In the genomic region with DNA sequence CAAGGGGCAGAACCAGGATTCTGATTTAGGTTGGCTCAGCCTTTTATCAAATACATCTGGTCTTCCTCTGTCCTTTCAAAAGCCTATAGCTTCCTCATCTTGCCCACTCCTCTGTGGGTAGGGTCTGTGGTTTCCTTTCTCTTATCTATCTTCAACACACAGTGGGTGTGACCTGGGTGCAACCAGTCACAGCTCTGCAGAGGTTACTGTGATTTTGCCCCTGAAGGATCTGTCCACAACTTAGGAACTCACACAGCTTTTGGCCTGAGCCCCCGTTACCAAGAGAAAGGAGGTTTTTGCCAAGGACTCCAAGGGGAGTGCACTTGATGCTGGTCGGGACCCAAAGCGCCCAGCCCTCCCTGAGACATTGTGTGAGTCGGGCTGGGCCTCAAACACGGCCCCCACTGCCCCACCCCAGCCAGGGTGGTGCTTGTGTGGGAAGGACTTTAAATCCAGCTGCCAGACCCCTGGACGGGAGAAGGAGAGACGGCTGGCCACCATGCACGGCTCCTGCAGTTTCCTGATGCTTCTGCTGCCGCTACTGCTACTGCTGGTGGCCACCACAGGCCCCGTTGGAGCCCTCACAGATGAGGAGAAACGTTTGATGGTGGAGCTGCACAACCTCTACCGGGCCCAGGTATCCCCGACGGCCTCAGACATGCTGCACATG, we compare ENCODE assay signal across 10 cellular contexts. TPM values are rescaled to one million over a fixed set of nuclear protein-coding genes. Genes with fewer than 3 reads are reported as not detected.
DNase-seq lines count a peak whose midpoint lies in the region; ATAC-seq and TF ChIP-seq lines count a peak whose summit lies in the region.
"Had no signal": no experiment of that assay in that cellular context is flagged by ENCODE, and none has a peak within 500 bp of the region (broad histone marks: within the 10 kb centered on the region; RNA-seq: fewer than 3 reads in every experiment).

A gene with protein sequence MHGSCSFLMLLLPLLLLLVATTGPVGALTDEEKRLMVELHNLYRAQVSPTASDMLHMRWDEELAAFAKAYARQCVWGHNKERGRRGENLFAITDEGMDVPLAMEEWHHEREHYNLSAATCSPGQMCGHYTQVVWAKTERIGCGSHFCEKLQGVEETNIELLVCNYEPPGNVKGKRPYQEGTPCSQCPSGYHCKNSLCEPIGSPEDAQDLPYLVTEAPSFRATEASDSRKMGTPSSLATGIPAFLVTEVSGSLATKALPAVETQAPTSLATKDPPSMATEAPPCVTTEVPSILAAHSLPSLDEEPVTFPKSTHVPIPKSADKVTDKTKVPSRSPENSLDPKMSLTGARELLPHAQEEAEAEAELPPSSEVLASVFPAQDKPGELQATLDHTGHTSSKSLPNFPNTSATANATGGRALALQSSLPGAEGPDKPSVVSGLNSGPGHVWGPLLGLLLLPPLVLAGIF (plus strand): TSS at position 477 of the 670 bp plus-strand sequence. CDS start 23 bp downstream, at position 500.

- TF ChIP-seq POLR2A in NB4 (IDR thresholded peaks at IDR 0.05; ENCODE audit: extremely low read depth, insufficient read length), result no peak

- H3K36me3 Mint-ChIP-seq in CD4-positive, alpha-beta T cell (ENCODE audit: low read depth), result no peaks in the 10 kb centered on the region
- H3K36me3 Mint-ChIP-seq in central memory CD8-positive, alpha-beta T cell (ENCODE audit: insufficient read depth), result peaks cover 2% of the 10 kb centered on the region
- H3K36me3 Mint-ChIP-seq: type B pancreatic cell had no signal

- no peak within 1 kb of the TSS for H3K27ac ChIP-seq in CD4-positive, alpha-beta T cell (ENCODE audit: low read depth, low read length)

- no peaks in the 10 kb centered on the region for H3K27me3 ChIP-seq in CD4-positive, alpha-beta T cell (ENCODE audit: control insufficient read depth, insufficient read depth, low read length)
- H3K27me3 ChIP-seq in mononuclear cell (ENCODE audit: insufficient read depth, low read length), result peaks cover 4% of the 10 kb centered on the region

- POLR2A ChIA-PET in CD4-positive, alpha-beta T cell (lab: Charles Lee), result interaction anchor here (1.0 to 4.1 kb wide), 8 partner anchors 9 to 80 kb away, joined by 3 to 26 read pairs (median 9); a partner anchor contains a TSS
- POLR2A ChIA-PET in HEK293T (lab: Yijun Ruan, JAX), result interaction anchor here (1.4 to 2.0 kb wide), 2 partner anchors 9 to 12 kb away, joined by 3 to 5 read pairs; no protein-coding TSS in a partner anchor

- H3K9me3 ChIP-seq in CD4-positive, alpha-beta T cell (ENCODE audit: control insufficient read depth, low read length), result no peaks in the 10 kb centered on the region
- H3K9me3 ChIP-seq in mononuclear cell (ENCODE audit: low read depth, low read length), result no peaks in the 10 kb centered on the region

- intact Hi-C loops in CD4-positive, alpha-beta T cell (cut with DNase I, micrococcal nuclease), result no loop called here

- peaks cover 25% of the 10 kb centered on the region for H3K4me1 ChIP-seq in mononuclear cell (ENCODE audit: insufficient read depth, low read length)

- H3K4me3 ChIP-seq in NB4 (ENCODE audit: low read depth, low read length) (no peak within 1 kb of the TSS), mononuclear cell (ENCODE audit: low read length) (peak within 1 kb of the TSS; percentile 12)

- DNase-seq in CD4-positive, alpha-beta T cell, result peak in 1 of 10 experiments; percentile 29
- DNase-seq in NB4 (ENCODE audit: low read depth) (peak; percentile 94), HEK293T (ENCODE audit: extremely low spot score) (no peak), COLO668 (lab: John Stamatoyannopoulos, UW; ENCODE audit: unreplicated experiment) (no peak), NCI-H2171 treated with DMSO at 0.1 percent for 48 hours (lab: John Stamatoyannopoulos, UW) (no peak)
- no peak for DNase-seq in central memory CD8-positive, alpha-beta T cell (ENCODE audit: low spot score in 2 of 2)
- DNase-seq: NCI-H446 treated with DMSO at 0.1 percent for 48 hours had no signal

- peak; percentile 56 for ATAC-seq in CD4-positive, alpha-beta T cell (ENCODE audit: poor library complexity)
- peak; percentile 69 for ATAC-seq in central memory CD8-positive, alpha-beta T cell (replicated peaks; ENCODE audit: extremely low read depth, poor library complexity, severe bottlenecking)
- ATAC-seq in GM21447 (IDR thresholded peaks at IDR 0.05; ENCODE audit: unreplicated experiment), result no peak

- peaks cover 54% of the 10 kb centered on the region for H3K4me1 Mint-ChIP-seq in CD4-positive, alpha-beta T cell (ENCODE audit: low read depth)
- peaks cover 41% of the 10 kb centered on the region for H3K4me1 Mint-ChIP-seq in central memory CD8-positive, alpha-beta T cell

- no peaks in the 10 kb centered on the region for H3K27me3 Mint-ChIP-seq in CD4-positive, alpha-beta T cell
- H3K27me3 Mint-ChIP-seq in central memory CD8-positive, alpha-beta T cell, result no peaks in the 10 kb centered on the region

- no peaks in the 10 kb centered on the region for H3K9me3 Mint-ChIP-seq in CD4-positive, alpha-beta T cell
- no peaks in the 10 kb centered on the region for H3K9me3 Mint-ChIP-seq in central memory CD8-positive, alpha-beta T cell
- H3K9me3 Mint-ChIP-seq: type B pancreatic cell had no signal

- CTCF ChIA-PET in CD4-positive, alpha-beta T cell (lab: Charles Lee), result no interaction called here
- CTCF ChIA-PET in HEK293T (lab: Yijun Ruan, JAX), result no interaction called here

- TF ChIP-seq CTCF in CD4-positive, alpha-beta T cell (IDR thresholded peaks at IDR 0.05), result no peak
- no peak for TF ChIP-seq CTCF in NB4 (IDR thresholded peaks at IDR 0.05; ENCODE audit: low read depth, low read length)

- peak within 1 kb of the TSS; percentile 83 for H3K27ac Mint-ChIP-seq in CD4-positive, alpha-beta T cell
- H3K27ac Mint-ChIP-seq in central memory CD8-positive, alpha-beta T cell (ENCODE audit: low read depth), result peak within 1 kb of the TSS; percentile 59
- H3K27ac Mint-ChIP-seq: type B pancreatic cell had no signal

- H3K4me3 Mint-ChIP-seq in CD4-positive, alpha-beta T cell, result peak within 1 kb of the TSS; percentile 85
- H3K4me3 Mint-ChIP-seq in central memory CD8-positive, alpha-beta T cell, result peak within 1 kb of the TSS; percentile 77
- H3K4me3 Mint-ChIP-seq: type B pancreatic cell had no signal

TF ChIP-seq in HEK293T, 16 proteins besides CTCF, POLR2A, EP300 and RAD21:
- no peak for TF ChIP-seq ZNF384 (IDR thresholded peaks at IDR 0.05)
- no peak for TF ChIP-seq SUZ12 (IDR thresholded peaks at IDR 0.05)
- no peak for TF ChIP-seq ELF4 (IDR thresholded peaks at IDR 0.05)
- TF ChIP-seq L3MBTL2 (conservative IDR thresholded peaks at IDR 0.05), result no peak
- no peak for TF ChIP-seq LEF1 (IDR thresholded peaks at IDR 0.05; ENCODE audit: borderline replicate concordance)
- no peak for TF ChIP-seq CTBP1 (IDR thresholded peaks at IDR 0.05; ENCODE audit: borderline replicate concordance)
- no peak for TF ChIP-seq FOXK2 (IDR thresholded peaks at IDR 0.05)
- no peak for TF ChIP-seq NFRKB (IDR thresholded peaks at IDR 0.05)
- no peak for TF ChIP-seq TARDBP (IDR thresholded peaks at IDR 0.05)
- no peak for TF ChIP-seq ARNT (IDR thresholded peaks at IDR 0.05)
- TF ChIP-seq FOXA1 (IDR thresholded peaks at IDR 0.05), result no peak
- TF ChIP-seq FOXM1 (IDR thresholded peaks at IDR 0.05; ENCODE audit: borderline replicate concordance), result no peak
- TF ChIP-seq, protein P1, sequence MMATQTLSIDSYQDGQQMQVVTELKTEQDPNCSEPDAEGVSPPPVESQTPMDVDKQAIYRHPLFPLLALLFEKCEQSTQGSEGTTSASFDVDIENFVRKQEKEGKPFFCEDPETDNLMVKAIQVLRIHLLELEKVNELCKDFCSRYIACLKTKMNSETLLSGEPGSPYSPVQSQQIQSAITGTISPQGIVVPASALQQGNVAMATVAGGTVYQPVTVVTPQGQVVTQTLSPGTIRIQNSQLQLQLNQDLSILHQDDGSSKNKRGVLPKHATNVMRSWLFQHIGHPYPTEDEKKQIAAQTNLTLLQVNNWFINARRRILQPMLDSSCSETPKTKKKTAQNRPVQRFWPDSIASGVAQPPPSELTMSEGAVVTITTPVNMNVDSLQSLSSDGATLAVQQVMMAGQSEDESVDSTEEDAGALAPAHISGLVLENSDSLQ (IDR thresholded peaks at IDR 0.05), result no peak
- no peak for TF ChIP-seq HDGF (IDR thresholded peaks at IDR 0.05; ENCODE audit: borderline replicate concordance)

RNA-seq across cellular contexts. Expression of the gene that starts here (rescaled TPM):
- 1 to 10 TPM; 5.2 to 7.8 TPM for total RNA-seq in CD4-positive, alpha-beta T cell
- 3.6 TPM for total RNA-seq in mononuclear cell
